In genomic region chr11:67884734-67885518, GRCh38 we compare ENCODE assay signal across 7 cellular contexts.
DNase-seq lines count a peak whose midpoint lies in the region; ATAC-seq and TF ChIP-seq lines count a peak whose summit lies in the region.
"Not testable (repeated sequence)": the region's sequence is repeated elsewhere in the genome, so short reads cannot be mapped to it uniquely, and the experiment has no call there.

No MANE protein-coding gene starts in this region.

- peak overlapping the region; percentile 71 for H3K4me3 Mint-ChIP-seq in activated CD8-positive, alpha-beta memory T cell treated with anti-CD3 and anti-CD28 coated beads, Interleukin-2, amount 10 ng/mL, durations not matched to agents 7 days and 5 days
- peak overlapping the region; percentile 41 for H3K4me3 Mint-ChIP-seq in activated naive CD8-positive, alpha-beta T cell treated with anti-CD3 and anti-CD28 coated beads, Interleukin-2, amount 50 U/mL, for 24 hours
- peak overlapping the region; percentile 26 for H3K4me3 Mint-ChIP-seq in natural killer cell treated with Interleukin-12 subunit alpha and Interleukin-12 subunit beta and Interleukin-15 and Interleukin-18, amount 100 ng/mL, for 72 hours

- peaks cover 23% of the 10 kb centered on the region for H3K27me3 Mint-ChIP-seq in activated CD8-positive, alpha-beta memory T cell treated with anti-CD3 and anti-CD28 coated beads, Interleukin-2, amount 10 ng/mL, durations not matched to agents 7 days and 5 days
- not testable (repeated sequence) for H3K27me3 Mint-ChIP-seq in activated naive CD8-positive, alpha-beta T cell treated with anti-CD3 and anti-CD28 coated beads, Interleukin-2, amount 50 U/mL, for 24 hours
- H3K27me3 Mint-ChIP-seq in natural killer cell treated with Interleukin-12 subunit alpha and Interleukin-12 subunit beta and Interleukin-15 and Interleukin-18, amount 100 ng/mL, for 72 hours: peaks cover 32 to 35% of the 10 kb centered on the region in 2 donors

- not testable (repeated sequence) for H3K9me3 Mint-ChIP-seq in activated CD8-positive, alpha-beta memory T cell treated with anti-CD3 and anti-CD28 coated beads, Interleukin-2, amount 10 ng/mL, durations not matched to agents 7 days and 5 days (ENCODE audit: low read depth); activated naive CD8-positive, alpha-beta T cell treated with anti-CD3 and anti-CD28 coated beads, Interleukin-2, amount 50 U/mL, for 24 hours; natural killer cell treated with Interleukin-12 subunit alpha and Interleukin-12 subunit beta and Interleukin-15 and Interleukin-18, amount 100 ng/mL, for 72 hours

- H3K4me1 ChIP-seq in Karpas-422 (ENCODE audit: low read length); foreskin keratinocyte: not testable (repeated sequence)

- H3K27ac Mint-ChIP-seq in activated CD8-positive, alpha-beta memory T cell treated with anti-CD3 and anti-CD28 coated beads, Interleukin-2, amount 10 ng/mL, durations not matched to agents 7 days and 5 days: peak overlapping the region; percentile 88
- not testable (repeated sequence) for H3K27ac Mint-ChIP-seq in activated naive CD8-positive, alpha-beta T cell treated with anti-CD3 and anti-CD28 coated beads, Interleukin-2, amount 50 U/mL, for 24 hours
- H3K27ac Mint-ChIP-seq in natural killer cell treated with Interleukin-12 subunit alpha and Interleukin-12 subunit beta and Interleukin-15 and Interleukin-18, amount 100 ng/mL, for 72 hours: peak overlapping the region in 1 of 2 donors; percentile 21

- not testable (repeated sequence) for H3K27ac ChIP-seq in Karpas-422 (ENCODE audit: low read length); foreskin keratinocyte

- H3K9me2 ChIP-seq in Karpas-422 (replicated peaks; ENCODE audit: insufficient read depth, low read length): not testable (repeated sequence)

- ATAC-seq in activated CD8-positive, alpha-beta memory T cell treated with anti-CD3 and anti-CD28 coated beads, Interleukin-2, amount 10 ng/mL, durations not matched to agents 7 days and 5 days; activated naive CD8-positive, alpha-beta T cell treated with anti-CD3 and anti-CD28 coated beads, Interleukin-2, amount 50 U/mL, for 24 hours; foreskin keratinocyte; natural killer cell treated with Interleukin-12 subunit alpha and Interleukin-12 subunit beta and Interleukin-15 and Interleukin-18, amount 100 ng/mL, for 72 hours: not testable (repeated sequence)

- not testable (repeated sequence) for H3K9ac ChIP-seq in Karpas-422 (ENCODE audit: low read length)

- H3K4me3 ChIP-seq in Karpas-422 (ENCODE audit: low read length): not testable (repeated sequence)

- not testable (repeated sequence) for TF ChIP-seq CTCF in foreskin keratinocyte (conservative IDR thresholded peaks at IDR 0.05)

- H3K36me3 ChIP-seq in Karpas-422 (ENCODE audit: insufficient read depth, low read length): not testable (repeated sequence)

- H3K4me2 ChIP-seq in Karpas-422 (ENCODE audit: low read depth, low read length, poor library complexity, severe bottlenecking): peak overlapping the region; percentile 23

- H4K20me1 ChIP-seq in Karpas-422 (ENCODE audit: insufficient read depth, low read depth, low read length): not testable (repeated sequence)

- CTCF ChIA-PET in activated CD8-positive, alpha-beta memory T cell treated with anti-CD3 and anti-CD28 coated beads, Interleukin-2, amount 10 ng/mL, durations not matched to agents 7 days and 5 days (lab: Charles Lee): not testable (repeated sequence)

- peaks cover 12% of the 10 kb centered on the region for H3K4me1 Mint-ChIP-seq in activated CD8-positive, alpha-beta memory T cell treated with anti-CD3 and anti-CD28 coated beads, Interleukin-2, amount 10 ng/mL, durations not matched to agents 7 days and 5 days
- H3K4me1 Mint-ChIP-seq in activated naive CD8-positive, alpha-beta T cell treated with anti-CD3 and anti-CD28 coated beads, Interleukin-2, amount 50 U/mL, for 24 hours; natural killer cell treated with Interleukin-12 subunit alpha and Interleukin-12 subunit beta and Interleukin-15 and Interleukin-18, amount 100 ng/mL, for 72 hours (ENCODE audit: low read depth in 2 of 2): not testable (repeated sequence)

- not testable (repeated sequence) for H3K36me3 Mint-ChIP-seq in activated CD8-positive, alpha-beta memory T cell treated with anti-CD3 and anti-CD28 coated beads, Interleukin-2, amount 10 ng/mL, durations not matched to agents 7 days and 5 days; activated naive CD8-positive, alpha-beta T cell treated with anti-CD3 and anti-CD28 coated beads, Interleukin-2, amount 50 U/mL, for 24 hours (ENCODE audit: low read depth); natural killer cell treated with Interleukin-12 subunit alpha and Interleukin-12 subunit beta and Interleukin-15 and Interleukin-18, amount 100 ng/mL, for 72 hours

- not testable (repeated sequence) for H3K9me3 ChIP-seq in Karpas-422 (ENCODE audit: low read length)

- DNase-seq in Karpas-422; activated naive CD8-positive, alpha-beta T cell treated with anti-CD3 and anti-CD28 coated beads, Interleukin-2, amount 50 U/mL, for 24 hours; natural killer cell treated with Interleukin-12 subunit alpha and Interleukin-12 subunit beta and Interleukin-15 and Interleukin-18, amount 100 ng/mL, for 72 hours (ENCODE audit: low spot score): not testable (repeated sequence)
- DNase-seq in T-helper 1 cell (peak in 4 of 5 donors; percentile 15 to 48 (median 24)), foreskin keratinocyte (peak; percentile 9 to 39)
- DNase-seq in activated CD8-positive, alpha-beta memory T cell treated with anti-CD3 and anti-CD28 coated beads, Interleukin-2, amount 10 ng/mL, durations not matched to agents 7 days and 5 days: peak; percentile 45
- peak; percentile 24 for DNase-seq in stimulated activated CD4-positive, alpha-beta T cell treated with anti-CD3 and anti-CD28 coated beads, Interleukin-2, amount 100 ng/mL, for 4 hours (ENCODE audit: low read depth)

- not testable (repeated sequence) for H3K79me2 ChIP-seq in Karpas-422 (ENCODE audit: low read length)

- not testable (repeated sequence) for H2AFZ ChIP-seq in Karpas-422 (ENCODE audit: low read length)

- H3K27me3 ChIP-seq in Karpas-422 (ENCODE audit: low read length); foreskin keratinocyte: not testable (repeated sequence)
